ENCODE assay signal across 26 cellular contexts in the genomic region with DNA sequence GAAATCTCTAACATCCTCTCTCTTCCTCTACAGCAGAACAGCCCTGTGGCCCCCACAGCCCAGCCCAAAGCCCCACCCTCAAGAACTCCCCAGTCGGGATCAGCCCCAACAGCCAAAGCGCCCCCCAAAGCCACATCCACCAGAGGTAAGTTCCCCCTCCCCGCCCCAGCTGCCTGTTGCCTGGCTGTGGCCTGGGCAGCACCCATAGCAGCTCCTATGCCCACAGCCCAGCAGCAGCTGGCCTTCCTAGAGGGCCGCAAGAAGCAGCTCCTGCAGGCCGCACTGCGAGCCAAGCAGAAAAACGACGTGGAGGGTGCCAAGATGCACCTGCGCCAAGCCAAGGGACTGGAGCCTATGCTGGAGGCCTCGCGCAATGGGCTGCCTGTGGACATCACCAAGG. TPM values are rescaled to one million over a fixed set of nuclear protein-coding genes. Genes with fewer than 3 reads are reported as not detected.
"Had no signal": no experiment of that assay in that cellular context is flagged by ENCODE, and none has a peak within 500 bp of the region (broad histone marks: within the 10 kb centered on the region; RNA-seq: fewer than 3 reads in every experiment).

No MANE protein-coding gene starts in this region.

- H3K27ac ChIP-seq: adrenal gland, body of pancreas, epithelial cell of prostate, esophagus squamous epithelium, gastroesophageal sphincter, heart right ventricle had no signal

- H3K27me3 Mint-ChIP-seq: activated B cell treated with CpG ODN at 0.5 μM for 24 hours; activated naive CD4-positive, alpha-beta T cell treated with anti-CD3 and anti-CD28 coated beads, Interleukin-2, amount 50 U/mL, for 24 hours; activated naive CD8-positive, alpha-beta T cell treated with anti-CD3 and anti-CD28 coated beads for 36 hours; activated naive CD8-positive, alpha-beta T cell treated with anti-CD3 and anti-CD28 coated beads, Interleukin-2, amount 50 U/mL, for 24 hours; T-helper 17 cell had no signal

- H3K9me3 Mint-ChIP-seq: activated naive CD4-positive, alpha-beta T cell treated with anti-CD3 and anti-CD28 coated beads, Interleukin-2, amount 50 U/mL, for 24 hours; activated naive CD8-positive, alpha-beta T cell treated with anti-CD3 and anti-CD28 coated beads for 36 hours had no signal

- H3K9me3 ChIP-seq: adrenal gland, body of pancreas had no signal

- H3K4me1 Mint-ChIP-seq: activated B cell treated with CpG ODN at 0.5 μM for 24 hours; activated naive CD4-positive, alpha-beta T cell treated with anti-CD3 and anti-CD28 coated beads, Interleukin-2, amount 50 U/mL, for 24 hours; activated naive CD8-positive, alpha-beta T cell treated with anti-CD3 and anti-CD28 coated beads for 36 hours; activated naive CD8-positive, alpha-beta T cell treated with anti-CD3 and anti-CD28 coated beads, Interleukin-2, amount 50 U/mL, for 24 hours had no signal

- H3K4me1 ChIP-seq: adrenal gland, body of pancreas, esophagus squamous epithelium, gastroesophageal sphincter had no signal

- ATAC-seq: gastroesophageal sphincter had no signal

- H3K27me3 ChIP-seq: adrenal gland, body of pancreas, esophagus squamous epithelium, gastroesophageal sphincter, heart right ventricle had no signal

- H3K4me3 ChIP-seq: adrenal gland, body of pancreas, esophagus squamous epithelium, gastroesophageal sphincter, heart right ventricle had no signal

- DNase-seq: activated B cell treated with CpG ODN at 0.5 μM for 24 hours; activated CD4-positive, alpha-beta T cell treated with anti-CD3 and anti-CD28 coated beads, Interleukin-2, amount 50 U/mL, for 1 hour; activated CD8-positive, alpha-beta memory T cell treated with anti-CD3 and anti-CD28 coated beads, Interleukin-2, amount 50 U/mL, for 4 hours; activated effector memory CD4-positive, alpha-beta T cell treated with anti-CD3 and anti-CD28 coated beads, Interleukin-2, amount 50 U/mL, for 16 hours; activated naive CD8-positive, alpha-beta T cell treated with anti-CD3 and anti-CD28 coated beads for 36 hours; activated naive CD8-positive, alpha-beta T cell treated with anti-CD3 and anti-CD28 coated beads, Interleukin-2, amount 50 U/mL, for 24 hours; activated T-cell treated with anti-CD3 and anti-CD28 coated beads, Interleukin-2, amount 50 U/mL, for 1 hour; adrenal gland; aorta; body of pancreas; effector CD8-positive, alpha-beta T cell; esophagus squamous epithelium; heart right ventricle; T-helper 17 cell; T1000 had no signal

- H3K27ac Mint-ChIP-seq: activated B cell treated with CpG ODN at 0.5 μM for 24 hours; activated naive CD4-positive, alpha-beta T cell treated with anti-CD3 and anti-CD28 coated beads, Interleukin-2, amount 50 U/mL, for 24 hours; activated naive CD8-positive, alpha-beta T cell treated with anti-CD3 and anti-CD28 coated beads, Interleukin-2, amount 50 U/mL, for 24 hours; T-helper 17 cell had no signal

- H3K4me3 Mint-ChIP-seq: activated B cell treated with CpG ODN at 0.5 μM for 24 hours; activated naive CD4-positive, alpha-beta T cell treated with anti-CD3 and anti-CD28 coated beads for 36 hours; activated naive CD4-positive, alpha-beta T cell treated with anti-CD3 and anti-CD28 coated beads, Interleukin-2, amount 50 U/mL, for 24 hours; activated naive CD8-positive, alpha-beta T cell treated with anti-CD3 and anti-CD28 coated beads for 36 hours; activated naive CD8-positive, alpha-beta T cell treated with anti-CD3 and anti-CD28 coated beads, Interleukin-2, amount 50 U/mL, for 24 hours; activated T-helper 1 cell treated with anti-CD3 and anti-CD28 coated beads, Interleukin-12 subunit alpha, Interleukin-12 subunit beta, Interleukin-2, Interleukin-4 antibody, amounts not matched to agents 30 ng/mL and 10 ng/mL and 1 ng/mL, durations not matched to agents 14 hours and 24 hours and 36 hours; T-helper 17 cell; T-helper 2 cell treated with Interferon-gamma antibody and Interleukin-4, amounts not matched to agents 5 μg/mL and 100 μg/mL, for 36 hours had no signal

RNA-seq across cellular contexts. Expression of a gene that starts 17.7 kb away (rescaled TPM):
- total RNA-seq: activated B cell treated with CpG ODN at 0.5 μM for 24 hours; activated naive CD8-positive, alpha-beta T cell treated with anti-CD3 and anti-CD28 coated beads for 36 hours; activated T-helper 1 cell treated with anti-CD3 and anti-CD28 coated beads, Interleukin-12 subunit alpha, Interleukin-12 subunit beta, Interleukin-2, Interleukin-4 antibody, amounts not matched to agents 30 ng/mL and 10 ng/mL and 1 ng/mL, durations not matched to agents 14 hours and 24 hours and 36 hours; dermis microvascular lymphatic vessel endothelial cell; endothelial cell of umbilical vein had no signal

RNA-seq across cellular contexts. Expression of a gene that starts 43.6 kb away (rescaled TPM):
- total RNA-seq: activated B cell treated with CpG ODN at 0.5 μM for 24 hours, body of pancreas, dermis microvascular lymphatic vessel endothelial cell, esophagus squamous epithelium, fibroblast of lung, fibroblast of villous mesenchyme had no signal
- polyA plus RNA-seq: esophagus, fibroblast of lung had no signal
